13 cellular contexts compared by ENCODE assay signal in the genomic region with DNA sequence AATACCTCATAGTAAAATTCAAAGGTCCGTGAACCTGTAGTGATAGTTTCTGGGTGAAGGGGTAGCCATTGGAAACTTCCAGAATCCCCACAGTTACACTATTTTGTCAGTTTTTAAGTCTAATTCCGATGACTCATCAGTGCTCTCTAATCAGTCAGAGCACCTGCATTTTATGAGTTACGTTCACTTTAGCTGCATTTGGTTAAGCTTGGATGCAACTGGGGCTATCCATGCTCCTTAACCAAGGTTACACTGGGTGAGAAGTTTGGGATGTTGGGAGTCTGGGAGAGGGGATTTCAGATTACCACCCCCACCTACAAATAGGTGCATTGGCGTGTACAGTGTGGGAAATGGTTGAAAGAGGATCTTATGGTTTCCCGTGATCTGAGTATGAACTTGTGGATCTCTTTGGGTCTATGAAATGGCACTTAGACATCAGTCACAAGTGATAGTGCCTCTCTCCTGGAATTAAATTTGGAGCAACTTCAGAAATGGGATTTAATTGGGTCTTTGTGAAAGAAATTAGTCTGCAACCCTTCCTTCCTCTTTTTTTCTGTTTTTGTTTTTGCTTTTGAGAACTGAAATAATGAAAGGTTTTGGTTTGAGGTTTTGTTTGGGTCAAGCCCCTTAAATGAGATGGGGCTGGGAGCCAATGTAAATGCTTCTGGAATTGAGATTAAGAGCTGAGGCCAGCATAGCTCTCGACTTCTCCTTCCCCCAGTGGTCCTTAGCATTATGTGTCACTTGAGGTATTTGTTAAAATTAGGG. TPM values are rescaled to one million over a fixed set of nuclear protein-coding genes. Genes with fewer than 3 reads are reported as not detected.
DNase-seq lines count a peak whose midpoint lies in the region; ATAC-seq, FAIRE-seq and TF ChIP-seq lines count a peak whose summit lies in the region.
"Had no signal": no experiment of that assay in that cellular context is flagged by ENCODE, and none has a peak within 500 bp of the region (broad histone marks: within the 10 kb centered on the region; RNA-seq: fewer than 3 reads in every experiment).

No MANE protein-coding gene starts in this region.

- no peak overlapping the region for H4K8ac ChIP-seq in H1 (ENCODE audit: extremely low read depth, insufficient read depth, low read length)

- no peaks in the 10 kb centered on the region for H3K36me3 ChIP-seq in H1 (ENCODE audit: control insufficient read depth in 2 of 4, insufficient read depth in 4 of 4, low read length in 3 of 4)
- H3K36me3 ChIP-seq: SJCRH30 had no signal

- H3K23me2 ChIP-seq in H1 (ENCODE audit: low read depth, low read length): peaks cover 2% of the 10 kb centered on the region; the same call in 1 of the 2 replicates

- H3K4me1 Mint-ChIP-seq in immature natural killer cell: peaks cover 40 to 44% of the 10 kb centered on the region in 2 donors

- no peak overlapping the region for H4K91ac ChIP-seq in H1 (replicated peaks; ENCODE audit: insufficient read length, low read length)

- DNase-seq in activated CD8-positive, alpha-beta memory T cell treated with anti-CD3 and anti-CD28 coated beads for 24 hours: peak; percentile 46
- DNase-seq in activated CD8-positive, alpha-beta memory T cell treated with anti-CD3 and anti-CD28 coated beads, Interleukin-2, amount 50 U/mL, for 4 hours: no peak
- DNase-seq in NOMO-1 treated with dmso at 0.1 percent for 144 hours (lab: John Stamatoyannopoulos, UW; ENCODE audit: unreplicated experiment) (peak; percentile 18), H1 (ENCODE audit: low read depth in 1 of 2, low spot score in 2 of 2) (no peak), cortex of kidney (lab: John Stamatoyannopoulos, UW) (no peak), immature natural killer cell (no peak), SHP77 (lab: John Stamatoyannopoulos, UW) (no peak), left lobe of liver (ENCODE audit: low spot score) (no peak)
- DNase-seq: activated naive CD8-positive, alpha-beta T cell treated with anti-CD3 and anti-CD28 coated beads, Interleukin-2, amount 10 ng/mL, durations not matched to agents 7 days and 5 days; NCI-H510A; SJCRH30 had no signal

- no peaks in the 10 kb centered on the region for H3K79me2 ChIP-seq in H1 (ENCODE audit: control insufficient read depth in 1 of 2, insufficient read depth in 2 of 2, low read length in 2 of 2)

- TF ChIP-seq CTCF in H1 (IDR thresholded peaks at IDR 0.05; ENCODE audit: control extremely low read depth in 1 of 3, insufficient read depth in 1 of 3, low read depth in 1 of 3, low read length in 3 of 3): no peak

- FAIRE-seq in H1 (lab: Jason Lieb, UNC): no peak

- no peaks in the 10 kb centered on the region for H4K20me1 ChIP-seq in H1 (replicated peaks in 1 of 2; ENCODE audit: control insufficient read depth in 1 of 2, insufficient read depth in 2 of 2, low read length in 2 of 2)

- H3K14ac ChIP-seq in H1 (ENCODE audit: insufficient read length): no peak overlapping the region

- CTCF ChIA-PET in H1 (lab: Charles Lee; ENCODE audit: partially characterized antibody): interaction anchor here (1.2 kb wide), 1 partner anchor 20 kb away, joined by 4 read pairs; no protein-coding TSS in a partner anchor

- POLR2A ChIA-PET in H1 (lab: Charles Lee; ENCODE audit: partially characterized antibody): interaction anchor here (1.0 kb wide), 1 partner anchor 20 kb away, joined by 3 read pairs; no protein-coding TSS in a partner anchor

- no peak overlapping the region for H3K4me2 ChIP-seq in H1 (ENCODE audit: insufficient read depth in 1 of 2, low read depth in 2 of 2, low read length in 2 of 2)

- no peak overlapping the region for H3K4ac ChIP-seq in H1 (replicated peaks; ENCODE audit: insufficient read length, low read depth, low read length)

- no peak overlapping the region for H4K5ac ChIP-seq in H1 (ENCODE audit: insufficient read length, low read depth, low read length)

- no peak for TF ChIP-seq POLR2A in H1 (IDR thresholded peaks at IDR 0.05; ENCODE audit: control extremely low read depth in 1 of 2, low read depth in 2 of 2, low read length in 2 of 2)

- no peak overlapping the region for H3K27ac Mint-ChIP-seq in immature natural killer cell
- H3K27ac Mint-ChIP-seq: activated naive CD8-positive, alpha-beta T cell treated with anti-CD3 and anti-CD28 coated beads, Interleukin-2, amount 10 ng/mL, durations not matched to agents 7 days and 5 days had no signal

- H2BK5ac ChIP-seq in H1 (ENCODE audit: low read depth, low read length): no peak overlapping the region

- no peak overlapping the region for H3K56ac ChIP-seq in H1 (replicated peaks; ENCODE audit: insufficient read length, low read depth, low read length)

- no peak for ATAC-seq in left lobe of liver
- ATAC-seq: esophagus mucosa had no signal

- no peak overlapping the region for H3K9ac ChIP-seq in H1 (replicated peaks in 1 of 4; ENCODE audit: extremely low read depth in 1 of 4, low read depth in 3 of 4, low read length in 3 of 4)

- no peak overlapping the region for H3K4me3 Mint-ChIP-seq in immature natural killer cell
- H3K4me3 Mint-ChIP-seq: activated naive CD8-positive, alpha-beta T cell treated with anti-CD3 and anti-CD28 coated beads, Interleukin-2, amount 10 ng/mL, durations not matched to agents 7 days and 5 days had no signal

- no peaks in the 10 kb centered on the region; a peak in 1 of 7 replicates for H3K27me3 ChIP-seq in H1 (replicated peaks in 1 of 4; ENCODE audit: control insufficient read depth in 3 of 4, extremely low read depth in 1 of 4, insufficient read depth in 3 of 4, low read length in 3 of 4)
- H3K27me3 ChIP-seq: SJCRH30 had no signal

- no peak overlapping the region for H3K4me3 ChIP-seq in H1 (ENCODE audit: extremely low read depth in 1 of 4, insufficient read depth in 2 of 4, low read depth in 3 of 4, low read length in 4 of 4)
- H3K4me3 ChIP-seq: lung, SJCRH30 had no signal

- H3K27ac ChIP-seq in H1 (ENCODE audit: low read depth, low read length): no peak overlapping the region
- H3K27ac ChIP-seq: SJCRH30 had no signal

- H3K18ac ChIP-seq in H1 (ENCODE audit: extremely low read depth, low read length): no peak overlapping the region

- H3K4me1 ChIP-seq in H1 (replicated peaks in 1 of 4; ENCODE audit: control insufficient read depth in 3 of 4, insufficient read depth in 4 of 4, low read length in 3 of 4): peaks cover 0 to 21% (median 11%) of the 10 kb centered on the region in 4 experiments; a peak in 5 of 7 replicates
- H3K4me1 ChIP-seq: SJCRH30 had no signal

- peak overlapping the region; percentile 82; the same call in 1 of the 2 replicates for H2AK5ac ChIP-seq in H1 (ENCODE audit: low read depth, low read length)

- peaks cover 11 to 24% (median 17%) of the 10 kb centered on the region in 3 donors for H3K27me3 Mint-ChIP-seq in immature natural killer cell (ENCODE audit: low read depth in 3 of 3)

- H2BK15ac ChIP-seq in H1 (ENCODE audit: low read length): peak overlapping the region; percentile 73

- H2BK12ac ChIP-seq in H1 (ENCODE audit: low read depth, low read length): 0 out of 2 replicates have a peak overlapping the region, but pooled peaks have one; percentile 12

- H2BK120ac ChIP-seq in H1 (replicated peaks; ENCODE audit: low read depth, low read length): no peak overlapping the region

- H3K79me1 ChIP-seq in H1 (ENCODE audit: low read depth, low read length): no peaks in the 10 kb centered on the region

- no peak for TF ChIP-seq RAD21 in H1 (IDR thresholded peaks at IDR 0.05 in 1 of 2, conservative IDR thresholded peaks at IDR 0.05 in 1 of 2; ENCODE audit: low read depth in 2 of 2, low read length in 2 of 2)

- H3K9me3 Mint-ChIP-seq in immature natural killer cell: no peaks in the 10 kb centered on the region
- H3K9me3 Mint-ChIP-seq: activated naive CD8-positive, alpha-beta T cell treated with anti-CD3 and anti-CD28 coated beads, Interleukin-2, amount 10 ng/mL, durations not matched to agents 7 days and 5 days had no signal

- H3K9me3 ChIP-seq in H1 (ENCODE audit: insufficient read depth in 2 of 2, low read depth in 1 of 2, low read length in 1 of 2): no peaks in the 10 kb centered on the region
- H3K9me3 ChIP-seq: SJCRH30 had no signal

- TF ChIP-seq EP300 in H1 (IDR thresholded peaks at IDR 0.05; ENCODE audit: borderline replicate concordance in 1 of 2, low read depth in 2 of 2, low read length in 2 of 2): no peak

- H3K23ac ChIP-seq in H1 (ENCODE audit: insufficient read length): no peak overlapping the region

- WGBS in H1 (ENCODE audit: extremely low coverage in 1 of 2, insufficient coverage in 1 of 2, insufficient read length in 1 of 2, insufficient replicate concordance in 2 of 2, low coverage in 1 of 2, low lambda C conversion rate in 2 of 2, missing lambda C conversion rate in 1 of 2), 2 experiments: 94% methylated on average over 6 of the region's 6 CpGs; no CpG with 5 or more reads in 1 of the 2 experiments

- no peak overlapping the region for H2AFZ ChIP-seq in H1 (ENCODE audit: low read length)

- H2BK20ac ChIP-seq in H1 (ENCODE audit: low read length): no peak overlapping the region

- peaks cover 0 to 7% (median 7%) of the 10 kb centered on the region in 3 donors for H3K36me3 Mint-ChIP-seq in immature natural killer cell
- H3K36me3 Mint-ChIP-seq: activated naive CD8-positive, alpha-beta T cell treated with anti-CD3 and anti-CD28 coated beads, Interleukin-2, amount 10 ng/mL, durations not matched to agents 7 days and 5 days had no signal

TF ChIP-seq in H1, 55 proteins besides CTCF, POLR2A, EP300 and RAD21:
- TF ChIP-seq SP1 (IDR thresholded peaks at IDR 0.05; ENCODE audit: low read depth, low read length): no peak
- TF ChIP-seq SUZ12 (IDR thresholded peaks at IDR 0.05; ENCODE audit: low read length): no peak
- no peak for TF ChIP-seq RBBP5 (IDR thresholded peaks at IDR 0.05; ENCODE audit: borderline replicate concordance, low read depth, low read length)

RNA-seq across cellular contexts. Expression of a gene that starts 31.5 kb away (rescaled TPM):
- total RNA-seq in H1 (2021; fragmentation: NEBNext Ultra II Directional; extraction: Animal tissue kit (Norgen Biotek cat#: 25700)): not detected in 2 replicates
- polyA plus RNA-seq in H1 (2011; rRNA removed): not detected in 2 replicates
- not detected for polyA plus RNA-seq in H1 (2011; cell fraction: cytosol; rRNA removed)
- polyA plus RNA-seq in H1 (2011; cell fraction: nucleus; rRNA removed): not detected
- not detected in 4 replicates for polyA plus RNA-seq in H1 (2012, experiment 1 of 2)
- polyA plus RNA-seq in H1 (2012, experiment 2 of 2): not detected
- not detected for polyA plus RNA-seq in H1 (2013, experiment 1 of 2)
- not detected for polyA plus RNA-seq in H1 (2013, experiment 2 of 2)
- polyA minus RNA-seq in H1 (2011; rRNA and poly(A)+ RNA removed): not detected in 2 replicates
- not detected for polyA minus RNA-seq in H1 (2011; cell fraction: cytosol; rRNA and poly(A)+ RNA removed)
- polyA minus RNA-seq in H1 (2011; cell fraction: nucleus; rRNA and poly(A)+ RNA removed): not detected
- not detected for polyA plus RNA-seq in immature natural killer cell
- 2.8 TPM for total RNA-seq in left lobe of liver
- total RNA-seq: activated naive CD8-positive, alpha-beta T cell treated with anti-CD3 and anti-CD28 coated beads, Interleukin-2, amount 10 ng/mL, durations not matched to agents 7 days and 5 days; SJCRH30 had no signal

Comparison
In these comparisons a context has a peak if more than half of its experiments do, and no peak if none do; other contexts are left out.
1. DNase-seq: peak in activated CD8-positive, alpha-beta memory T cell treated with anti-CD3 and anti-CD28 coated beads for 24 hours (single experiment) and NOMO-1 treated with dmso at 0.1 percent for 144 hours (single experiment); none in activated CD8-positive, alpha-beta memory T cell treated with anti-CD3 and anti-CD28 coated beads, Interleukin-2, amount 50 U/mL, for 4 hours (single experiment), H1 (0 of 2), cortex of kidney (single experiment), immature natural killer cell (0 of 3), SHP77 (0 of 2) and left lobe of liver (single experiment).